ENCODE assay signal across 11 cellular contexts in genomic region chr22:27108425-27109114, GRCh38.
DNase-seq lines count a peak whose midpoint lies in the region; ATAC-seq, FAIRE-seq and TF ChIP-seq lines count a peak whose summit lies in the region.
"Had no signal": no experiment of that assay in that cellular context is flagged by ENCODE, and none has a peak within 500 bp of the region (broad histone marks: within the 10 kb centered on the region; RNA-seq: fewer than 3 reads in every experiment).

No MANE protein-coding gene starts in this region.

- H3K9ac ChIP-seq in astrocyte (ENCODE audit: low read length) (peak overlapping the region; percentile 65), stomach smooth muscle (ENCODE audit: low read length in 2 of 2) (peak overlapping the region in 1 of 2 donors; percentile 52)
- H3K9ac ChIP-seq: KMS-11 had no signal

- H3K79me2 ChIP-seq in astrocyte (ENCODE audit: insufficient read depth, low read length): no peaks in the 10 kb centered on the region

- DNase-seq in NCI-H1092 (lab: John Stamatoyannopoulos, UW) (peak; percentile 61), astrocyte (ENCODE audit: low read depth) (peak; percentile 45), kidney tubule cell (ENCODE audit: low spot score) (peak; percentile 55), NCI-H1436 treated with DMSO at 0.1 percent for 48 hours (lab: John Stamatoyannopoulos, UW) (no peak)
- DNase-seq in stimulated activated effector memory CD8-positive, alpha-beta T cell treated with anti-CD3 and anti-CD28 coated beads, Interleukin-12 subunit alpha, Interleukin-12 subunit beta, amount 100 ng/mL, for 72 hours (ENCODE audit: low spot score in 2 of 2): no peak
- DNase-seq: activated naive CD4-positive, alpha-beta T cell treated with anti-CD3 and anti-CD28 coated beads, Interleukin-2, amount 10 ng/mL, durations not matched to agents 7 days and 5 days; effector memory CD4-positive, alpha-beta T cell had no signal

- H3K9me3 ChIP-seq in astrocyte (ENCODE audit: insufficient read depth, low read depth, low read length): no peaks in the 10 kb centered on the region
- H3K9me3 ChIP-seq in stomach smooth muscle (ENCODE audit: control insufficient read depth in 2 of 2, low read length in 2 of 2): no peaks in the 10 kb centered on the region

- no peak for FAIRE-seq in astrocyte (lab: Jason Lieb, UNC)

- H3K27ac Mint-ChIP-seq in astrocyte (ENCODE audit: unreplicated experiment): peak overlapping the region; percentile 82
- no peak overlapping the region for H3K27ac Mint-ChIP-seq in stimulated activated effector memory CD8-positive, alpha-beta T cell treated with anti-CD3 and anti-CD28 coated beads, Interleukin-12 subunit alpha, Interleukin-12 subunit beta, amount 100 ng/mL, for 72 hours
- H3K27ac Mint-ChIP-seq: activated naive CD4-positive, alpha-beta T cell treated with anti-CD3 and anti-CD28 coated beads, Interleukin-2, amount 10 ng/mL, durations not matched to agents 7 days and 5 days had no signal

- no peaks in the 10 kb centered on the region for H3K9me3 Mint-ChIP-seq in astrocyte (ENCODE audit: unreplicated experiment)
- peaks cover 4% of the 10 kb centered on the region for H3K9me3 Mint-ChIP-seq in stimulated activated effector memory CD8-positive, alpha-beta T cell treated with anti-CD3 and anti-CD28 coated beads, Interleukin-12 subunit alpha, Interleukin-12 subunit beta, amount 100 ng/mL, for 72 hours

- H3K4me3 ChIP-seq in astrocyte (ENCODE audit: insufficient read depth, low read depth, low read length) (no peak overlapping the region), stomach smooth muscle (ENCODE audit: low read length in 2 of 2) (peak overlapping the region; percentile 22 to 33)

- peaks cover 64% of the 10 kb centered on the region for H3K4me1 Mint-ChIP-seq in astrocyte (ENCODE audit: low read depth, unreplicated experiment)
- H3K4me1 Mint-ChIP-seq in stimulated activated effector memory CD8-positive, alpha-beta T cell treated with anti-CD3 and anti-CD28 coated beads, Interleukin-12 subunit alpha, Interleukin-12 subunit beta, amount 100 ng/mL, for 72 hours: no peaks in the 10 kb centered on the region
- H3K4me1 Mint-ChIP-seq: activated naive CD4-positive, alpha-beta T cell treated with anti-CD3 and anti-CD28 coated beads, Interleukin-2, amount 10 ng/mL, durations not matched to agents 7 days and 5 days had no signal

- ATAC-seq in HG02571 (IDR thresholded peaks at IDR 0.05; ENCODE audit: unreplicated experiment) (no peak), HG02981 (IDR thresholded peaks at IDR 0.05; ENCODE audit: unreplicated experiment) (no peak)
- ATAC-seq in stimulated activated effector memory CD8-positive, alpha-beta T cell treated with anti-CD3 and anti-CD28 coated beads, Interleukin-12 subunit alpha, Interleukin-12 subunit beta, amount 100 ng/mL, for 72 hours: no peak

- H3K4me2 ChIP-seq in astrocyte (ENCODE audit: low read length): peak overlapping the region; percentile 40
- H3K4me2 ChIP-seq: KMS-11 had no signal

- TF ChIP-seq CTCF in astrocyte (IDR thresholded peaks at IDR 0.05; ENCODE audit: insufficient read depth, low read depth, low read length): no peak

- H4K20me1 ChIP-seq in astrocyte (ENCODE audit: insufficient read depth, low read length): no peaks in the 10 kb centered on the region

- no peak overlapping the region for H3K4me3 Mint-ChIP-seq in astrocyte (ENCODE audit: unreplicated experiment)
- H3K4me3 Mint-ChIP-seq in stimulated activated effector memory CD8-positive, alpha-beta T cell treated with anti-CD3 and anti-CD28 coated beads, Interleukin-12 subunit alpha, Interleukin-12 subunit beta, amount 100 ng/mL, for 72 hours: no peak overlapping the region
- H3K4me3 Mint-ChIP-seq: activated naive CD4-positive, alpha-beta T cell treated with anti-CD3 and anti-CD28 coated beads, Interleukin-2, amount 10 ng/mL, durations not matched to agents 7 days and 5 days had no signal

- peaks cover 1% of the 10 kb centered on the region for H3K36me3 Mint-ChIP-seq in astrocyte (ENCODE audit: low read depth, unreplicated experiment)
- no peaks in the 10 kb centered on the region for H3K36me3 Mint-ChIP-seq in stimulated activated effector memory CD8-positive, alpha-beta T cell treated with anti-CD3 and anti-CD28 coated beads, Interleukin-12 subunit alpha, Interleukin-12 subunit beta, amount 100 ng/mL, for 72 hours
- H3K36me3 Mint-ChIP-seq: activated naive CD4-positive, alpha-beta T cell treated with anti-CD3 and anti-CD28 coated beads, Interleukin-2, amount 10 ng/mL, durations not matched to agents 7 days and 5 days had no signal

- no peaks in the 10 kb centered on the region for H3K27me3 Mint-ChIP-seq in astrocyte (ENCODE audit: low read depth, unreplicated experiment)
- H3K27me3 Mint-ChIP-seq: activated naive CD4-positive, alpha-beta T cell treated with anti-CD3 and anti-CD28 coated beads, Interleukin-2, amount 10 ng/mL, durations not matched to agents 7 days and 5 days had no signal

- H3K27ac ChIP-seq in astrocyte (ENCODE audit: low read depth, low read length) (peak overlapping the region; percentile 99), stomach smooth muscle (ENCODE audit: low read length) (peak overlapping the region; percentile 77)
- H3K27ac ChIP-seq: KMS-11 had no signal

- H3K4me1 ChIP-seq in astrocyte (ENCODE audit: insufficient read depth, low read length): peaks cover 74% of the 10 kb centered on the region
- peaks cover 38% of the 10 kb centered on the region for H3K4me1 ChIP-seq in stomach smooth muscle (ENCODE audit: control insufficient read depth, insufficient read depth, low read length)

- no peak overlapping the region for H2AFZ ChIP-seq in astrocyte (ENCODE audit: low read depth, low read length)

- H3K27me3 ChIP-seq in astrocyte (ENCODE audit: insufficient read depth, low read length) (no peaks in the 10 kb centered on the region), stomach smooth muscle (ENCODE audit: control insufficient read depth in 1 of 2, insufficient read depth in 2 of 2, low read length in 2 of 2) (no peaks in the 10 kb centered on the region)

- H3K36me3 ChIP-seq in astrocyte (ENCODE audit: insufficient read depth, low read length): no peaks in the 10 kb centered on the region
- H3K36me3 ChIP-seq in stomach smooth muscle (ENCODE audit: control insufficient read depth in 2 of 2, insufficient read depth in 2 of 2, low read length in 2 of 2): no peaks in the 10 kb centered on the region

Comparison
In these comparisons a context has a peak if more than half of its experiments do, and no peak if none do; other contexts are left out.
1. DNase-seq: peak in NCI-H1092 (single experiment), astrocyte (single experiment) and kidney tubule cell (single experiment); none in NCI-H1436 treated with DMSO at 0.1 percent for 48 hours (single experiment) and stimulated activated effector memory CD8-positive, alpha-beta T cell treated with anti-CD3 and anti-CD28 coated beads, Interleukin-12 subunit alpha, Interleukin-12 subunit beta, amount 100 ng/mL, for 72 hours (0 of 2).